8 cellular contexts compared by ENCODE assay signal in genomic region chr5:98933446-98934072, GRCh38. TPM values are rescaled to one million over a fixed set of nuclear protein-coding genes. Genes with fewer than 3 reads are reported as not detected.
DNase-seq lines count a peak whose midpoint lies in the region; ATAC-seq and TF ChIP-seq lines count a peak whose summit lies in the region.

No MANE protein-coding gene starts in this region.

- ATAC-seq in GM19035 (IDR thresholded peaks at IDR 0.05; ENCODE audit: unreplicated experiment) (peak; percentile 18), HG03442 (IDR thresholded peaks at IDR 0.05; ENCODE audit: unreplicated experiment) (peak; percentile 24), upper lobe of right lung (no peak)

- peak overlapping the region; percentile 9 to 93 (median 57) for H3K4me2 ChIP-seq in BLaER1 treated with 17β-estradiol and CSF1 and Interleukin-3, amounts not matched to agents 10 nM and 100 nM

- no peak for TF ChIP-seq CTCF in upper lobe of right lung (IDR thresholded peaks at IDR 0.05)

- peaks cover 0 to 5% (median 0%) of the 10 kb centered on the region in 11 experiments; a peak in 1 of 22 replicates for H3K36me3 ChIP-seq in BLaER1 treated with 17β-estradiol and CSF1 and Interleukin-3, amounts not matched to agents 10 nM and 100 nM
- H3K36me3 ChIP-seq in upper lobe of right lung, result no peaks in the 10 kb centered on the region

- H3K36me3 Mint-ChIP-seq in activated naive CD8-positive, alpha-beta T cell, result no peaks in the 10 kb centered on the region

- intact Hi-C loops in upper lobe of right lung (cut with DNase I), result no loop called here

- H3K27me3 ChIP-seq in BLaER1 treated with 17β-estradiol and CSF1 and Interleukin-3, amounts not matched to agents 10 nM and 100 nM, result no peaks in the 10 kb centered on the region
- no peaks in the 10 kb centered on the region for H3K27me3 ChIP-seq in upper lobe of right lung

- H3K9me3 Mint-ChIP-seq in activated naive CD8-positive, alpha-beta T cell (ENCODE audit: low read depth), result no peaks in the 10 kb centered on the region

- H3K4me3 ChIP-seq in BLaER1 treated with 17β-estradiol and CSF1 and Interleukin-3, amounts not matched to agents 10 nM and 100 nM, result peak overlapping the region in 1 of 10 experiments; percentile 6; a peak in 1 of 20 replicates
- no peak overlapping the region for H3K4me3 ChIP-seq in upper lobe of right lung

- peaks cover 0 to 27% (median 5%) of the 10 kb centered on the region in 11 experiments; a peak in 10 of 22 replicates for H4K20me1 ChIP-seq in BLaER1 treated with 17β-estradiol and CSF1 and Interleukin-3, amounts not matched to agents 10 nM and 100 nM

- peak overlapping the region; percentile 93 for H3K27ac Mint-ChIP-seq in activated naive CD8-positive, alpha-beta T cell

- no peaks in the 10 kb centered on the region for H3K9me3 ChIP-seq in BLaER1 treated with 17β-estradiol and CSF1 and Interleukin-3, amounts not matched to agents 10 nM and 100 nM (replicated peaks in 1 of 11)
- no peaks in the 10 kb centered on the region for H3K9me3 ChIP-seq in upper lobe of right lung

- DNase-seq in upper lobe of right lung, result no peak
- no peak for DNase-seq in NCI-H82 (lab: John Stamatoyannopoulos, UW)
- no peak for DNase-seq in NCI-H2171 treated with DMSO at 0.1 percent for 48 hours (lab: John Stamatoyannopoulos, UW)
- DNase-seq in DMS53 treated with DMSO at 0.1 percent for 48 hours (lab: John Stamatoyannopoulos, UW; ENCODE audit: unreplicated experiment), result no peak

- peaks cover 73% of the 10 kb centered on the region for H3K4me1 Mint-ChIP-seq in activated naive CD8-positive, alpha-beta T cell (ENCODE audit: low read depth)

- H3K27me3 Mint-ChIP-seq in activated naive CD8-positive, alpha-beta T cell, result no peaks in the 10 kb centered on the region

- H3K4me3 Mint-ChIP-seq in activated naive CD8-positive, alpha-beta T cell, result peak overlapping the region; percentile 68

- peaks cover 30 to 61% (median 40%) of the 10 kb centered on the region in 10 experiments for H3K4me1 ChIP-seq in BLaER1 treated with 17β-estradiol and CSF1 and Interleukin-3, amounts not matched to agents 10 nM and 100 nM
- H3K4me1 ChIP-seq in upper lobe of right lung, result peaks cover 18% of the 10 kb centered on the region

- peak overlapping the region in 8 of 11 experiments; percentile 2 to 54 (median 33); a peak in 12 of 22 replicates for H3K9ac ChIP-seq in BLaER1 treated with 17β-estradiol and CSF1 and Interleukin-3, amounts not matched to agents 10 nM and 100 nM

- peak overlapping the region; percentile 42 to 78 (median 60); a peak in 20 of 22 replicates for H3K27ac ChIP-seq in BLaER1 treated with 17β-estradiol and CSF1 and Interleukin-3, amounts not matched to agents 10 nM and 100 nM
- H3K27ac ChIP-seq in upper lobe of right lung, result peak overlapping the region; percentile 74

RNA-seq across cellular contexts. Expression of gene CHD1, which starts 4.8 kb away (rescaled TPM):
- 33.3 TPM for total RNA-seq in upper lobe of right lung
